Comparison of ENCODE assay signal across 10 cellular contexts in genomic region chr5:31640024-31640423, GRCh38. TPM values are rescaled to one million over a fixed set of nuclear protein-coding genes. Genes with fewer than 3 reads are reported as not detected.
DNase-seq lines count a peak whose midpoint lies in the region; ATAC-seq and TF ChIP-seq lines count a peak whose summit lies in the region.
"Had no signal": no experiment of that assay in that cellular context is flagged by ENCODE, and none has a peak within 500 bp of the region (broad histone marks: within the 10 kb centered on the region; RNA-seq: fewer than 3 reads in every experiment).

No MANE protein-coding gene starts in this region.

- H3K4me3 Mint-ChIP-seq in activated naive CD4-positive, alpha-beta T cell treated with anti-CD3 and anti-CD28 coated beads, Interleukin-2, amount 10 ng/mL, durations not matched to agents 7 days and 5 days: peak overlapping the region; percentile 51
- peak overlapping the region; percentile 74 for H3K4me3 Mint-ChIP-seq in central memory CD8-positive, alpha-beta T cell

- peak overlapping the region; percentile 91 for H3K4me3 ChIP-seq in thoracic aorta

- no peaks in the 10 kb centered on the region for H3K9me3 ChIP-seq in thoracic aorta

- ATAC-seq in central memory CD8-positive, alpha-beta T cell (replicated peaks; ENCODE audit: extremely low read depth, poor library complexity, severe bottlenecking): no peak
- no peak for ATAC-seq in thoracic aorta (ENCODE audit: insufficient number of reproducible peaks, low FRiP score, low read depth)
- no peak for ATAC-seq in HG02588 (IDR thresholded peaks at IDR 0.05; ENCODE audit: unreplicated experiment)

- no peak for DNase-seq in activated naive CD4-positive, alpha-beta T cell treated with anti-CD3 and anti-CD28 coated beads, Interleukin-2, amount 10 ng/mL, durations not matched to agents 7 days and 5 days
- DNase-seq in activated naive CD4-positive, alpha-beta T cell treated with Interleukin-2 at 50 U/mL for 16 hours: no peak
- no peak for DNase-seq in central memory CD8-positive, alpha-beta T cell (ENCODE audit: low spot score in 2 of 2)
- DNase-seq in islet precursor cell: peak; percentile 79
- no peak for DNase-seq in thoracic aorta (ENCODE audit: low spot score)
- DNase-seq in NCI-H69 (lab: John Stamatoyannopoulos, UW): no peak
- DNase-seq in OCI-M1 (lab: John Stamatoyannopoulos, UW): no peak
- DNase-seq: NCI-H2081, RPMI8226 had no signal

- H3K27me3 Mint-ChIP-seq in activated naive CD4-positive, alpha-beta T cell treated with anti-CD3 and anti-CD28 coated beads, Interleukin-2, amount 10 ng/mL, durations not matched to agents 7 days and 5 days: peaks cover 26% of the 10 kb centered on the region
- peaks cover 18% of the 10 kb centered on the region for H3K27me3 Mint-ChIP-seq in central memory CD8-positive, alpha-beta T cell

- no peaks in the 10 kb centered on the region for H3K36me3 Mint-ChIP-seq in activated naive CD4-positive, alpha-beta T cell treated with anti-CD3 and anti-CD28 coated beads, Interleukin-2, amount 10 ng/mL, durations not matched to agents 7 days and 5 days
- H3K36me3 Mint-ChIP-seq in central memory CD8-positive, alpha-beta T cell (ENCODE audit: insufficient read depth): no peaks in the 10 kb centered on the region

- H3K36me3 ChIP-seq in thoracic aorta: no peaks in the 10 kb centered on the region

- H3K9me3 Mint-ChIP-seq in activated naive CD4-positive, alpha-beta T cell treated with anti-CD3 and anti-CD28 coated beads, Interleukin-2, amount 10 ng/mL, durations not matched to agents 7 days and 5 days: no peaks in the 10 kb centered on the region
- no peaks in the 10 kb centered on the region for H3K9me3 Mint-ChIP-seq in central memory CD8-positive, alpha-beta T cell

- TF ChIP-seq CTCF in thoracic aorta (IDR thresholded peaks at IDR 0.05): no peak

- H3K4me1 Mint-ChIP-seq in activated naive CD4-positive, alpha-beta T cell treated with anti-CD3 and anti-CD28 coated beads, Interleukin-2, amount 10 ng/mL, durations not matched to agents 7 days and 5 days: peaks cover 7% of the 10 kb centered on the region
- H3K4me1 Mint-ChIP-seq in central memory CD8-positive, alpha-beta T cell: peaks cover 7% of the 10 kb centered on the region

- H3K4me1 ChIP-seq in thoracic aorta (ENCODE audit: control insufficient read depth in 1 of 2, low read depth in 2 of 2): peaks cover 3 to 24% of the 10 kb centered on the region in 2 donors

- no peaks in the 10 kb centered on the region for H3K27me3 ChIP-seq in thoracic aorta (replicated peaks; ENCODE audit: insufficient read depth)

- CTCF ChIA-PET in activated naive CD4-positive, alpha-beta T cell treated with anti-CD3 and anti-CD28 coated beads, Interleukin-2, amount 10 ng/mL, durations not matched to agents 7 days and 5 days (lab: Charles Lee): no interaction called here

- H3K27ac Mint-ChIP-seq in activated naive CD4-positive, alpha-beta T cell treated with anti-CD3 and anti-CD28 coated beads, Interleukin-2, amount 10 ng/mL, durations not matched to agents 7 days and 5 days: no peak overlapping the region
- no peak overlapping the region for H3K27ac Mint-ChIP-seq in central memory CD8-positive, alpha-beta T cell (ENCODE audit: low read depth)

- H3K27ac ChIP-seq in thoracic aorta: peak overlapping the region; percentile 23 to 45

RNA-seq across cellular contexts. Expression of gene PDZD2, which starts 1.1 kb away (rescaled TPM):
- 10 to 100 TPM in 1 of 2 donors, 1 to 10 TPM in 1; 4.5 to 15.7 TPM for total RNA-seq in thoracic aorta
